Comparison of ENCODE assay signal across 12 cellular contexts in genomic region chr6:1336246-1336843, GRCh38. TPM values are rescaled to one million over a fixed set of nuclear protein-coding genes. Genes with fewer than 3 reads are reported as not detected.
DNase-seq lines count a peak whose midpoint lies in the region; ATAC-seq and TF ChIP-seq lines count a peak whose summit lies in the region.
"Had no signal": no experiment of that assay in that cellular context is flagged by ENCODE, and none has a peak within 500 bp of the region (broad histone marks: within the 10 kb centered on the region; RNA-seq: fewer than 3 reads in every experiment).

No MANE protein-coding gene starts in this region.

- H3K36me3 ChIP-seq in HEK293 (ENCODE audit: control insufficient read depth in 2 of 2, insufficient read depth in 1 of 2, low read length in 2 of 2) (no peaks in the 10 kb centered on the region), heart left ventricle (no peaks in the 10 kb centered on the region)
- H3K36me3 ChIP-seq: HAP-1, heart right ventricle had no signal

- POLR2A ChIA-PET in AG04449 (lab: Yijun Ruan, JAX) (interaction anchor here (0.6 kb wide), 1 partner anchor 946 kb away, joined by 3 read pairs; no protein-coding TSS in a partner anchor), HEK293 (lab: Yijun Ruan, JAX) (no interaction called here)

- in situ Hi-C loops in astrocyte of the cerebellum (cut with HindIII; ENCODE audit: low sequenced_read_pairs): no loop called here

- no peaks in the 10 kb centered on the region for H3K9me3 ChIP-seq in HEK293 (ENCODE audit: control insufficient read depth, insufficient read depth, low read depth, low read length)
- no peaks in the 10 kb centered on the region for H3K9me3 ChIP-seq in heart left ventricle
- H3K9me3 ChIP-seq: HAP-1, heart right ventricle had no signal

- CTCF ChIA-PET in AG04449 (lab: Yijun Ruan, JAX): no interaction called here
- CTCF ChIA-PET in HEK293 (lab: Yijun Ruan, JAX): interaction anchor here (0.6 to 3.3 kb wide), 13 partner anchors 10 to 744 kb away, joined by 3 to 17 read pairs (median 4); no protein-coding TSS in a partner anchor

- 82 to 96% (median 92%) methylated on average over 5 of the region's 5 CpGs for WGBS in heart left ventricle, 4 donors

- peaks cover 0 to 59% (median under 1%) of the 10 kb centered on the region in 9 donors for H3K27me3 ChIP-seq in heart left ventricle

- TF ChIP-seq CTCF in AG04449 (IDR thresholded peaks at IDR 0.05; ENCODE audit: insufficient read depth, low read length, missing control alignments) (peak; percentile 3), HEK293 (tag by site-specific recombination; IDR thresholded peaks at IDR 0.05) (peak; percentile 56; the same call in 1 of the 2 replicates), astrocyte of the cerebellum (IDR thresholded peaks at IDR 0.05; ENCODE audit: low read depth, low read length, missing control alignments) (peak; percentile 29), heart left ventricle (IDR thresholded peaks at IDR 0.05) (no peak)

- no peak overlapping the region for H3K4me3 ChIP-seq in AG04449 (ENCODE audit: low read depth, low read length)
- H3K4me3 ChIP-seq in HEK293 (ENCODE audit: low read depth, low read length): no peak overlapping the region
- H3K4me3 ChIP-seq in astrocyte of the cerebellum (ENCODE audit: low read depth, low read length): no peak overlapping the region
- H3K4me3 ChIP-seq in heart left ventricle: no peak overlapping the region
- H3K4me3 ChIP-seq: HAP-1, heart right ventricle had no signal

- H3K27ac ChIP-seq in HEK293 (ENCODE audit: extremely low read depth, low read depth, low read length) (no peak overlapping the region), heart left ventricle (no peak overlapping the region)
- H3K27ac ChIP-seq: heart right ventricle had no signal

- ATAC-seq in HG02970 (IDR thresholded peaks at IDR 0.05; ENCODE audit: low FRiP score, unreplicated experiment): no peak
- ATAC-seq in heart left ventricle: no peak

- TF ChIP-seq POLR2A in heart left ventricle (IDR thresholded peaks at IDR 0.05): no peak

- DNase-seq in AG04449 (ENCODE audit: low read depth, low spot score) (no peak), astrocyte of the cerebellum (ENCODE audit: low read depth) (no peak), left kidney (ENCODE audit: low read depth, low spot score) (peak; percentile 86), KG1 (lab: John Stamatoyannopoulos, UW) (no peak), GF-D8 (lab: John Stamatoyannopoulos, UW) (no peak), heart left ventricle (no peak)
- DNase-seq: activated naive CD8-positive, alpha-beta T cell treated with anti-CD3 and anti-CD28 coated beads, Interleukin-2, amount 10 ng/mL, durations not matched to agents 7 days and 5 days; heart right ventricle; T-helper 9 cell had no signal

- intact Hi-C loops in heart left ventricle (cut with DNase I): no loop called here

- H3K4me1 ChIP-seq in HEK293 (ENCODE audit: control insufficient read depth, insufficient read depth, low read length) (peaks cover 7% of the 10 kb centered on the region), heart left ventricle (no peaks in the 10 kb centered on the region)
- H3K4me1 ChIP-seq: HAP-1 had no signal

TF ChIP-seq in HEK293, 187 proteins besides CTCF, POLR2A, EP300 and RAD21:
- TF ChIP-seq ZNF157 (tag by site-specific recombination; IDR thresholded peaks at IDR 0.05) (no peak), ZNF211 (tag by site-specific recombination; IDR thresholded peaks at IDR 0.05; ENCODE audit: low read depth) (no peak), ZNF155 (tag by site-specific recombination; IDR thresholded peaks at IDR 0.05) (no peak), GLIS1 (tag by site-specific recombination; IDR thresholded peaks at IDR 0.05) (no peak), ZSCAN16 (tag by site-specific recombination; IDR thresholded peaks at IDR 0.05) (no peak), ZNF654 (tag by site-specific recombination; IDR thresholded peaks at IDR 0.05; ENCODE audit: low read depth) (peak; percentile 52), ZNF16 (tag by site-specific recombination; IDR thresholded peaks at IDR 0.05; ENCODE audit: low read depth) (no peak), KLF7 (tag by site-specific recombination; IDR thresholded peaks at IDR 0.05; ENCODE audit: borderline replicate concordance) (no peak), ZNF169 (tag by site-specific recombination; IDR thresholded peaks at IDR 0.05) (no peak)

RNA-seq across cellular contexts. Expression of gene FOXQ1, which starts 24.4 kb away (rescaled TPM):
- not detected for total RNA-seq in heart left ventricle
- under 1 TPM in 1 of 2 donors, not detected in 1; 0.08 TPM for polyA plus RNA-seq in heart left ventricle
- total RNA-seq: activated naive CD8-positive, alpha-beta T cell treated with anti-CD3 and anti-CD28 coated beads, Interleukin-2, amount 10 ng/mL, durations not matched to agents 7 days and 5 days; heart right ventricle had no signal
- polyA plus RNA-seq: heart right ventricle had no signal

RNA-seq across cellular contexts. Expression of gene FOXF2, which starts 53.0 kb away (rescaled TPM):
- under 1 TPM in 7 of 9 donors, not detected in 2; 0.09 to 0.35 (median 0.18) TPM for total RNA-seq in heart left ventricle
- under 1 TPM; 0.12 to 0.15 TPM for polyA plus RNA-seq in heart left ventricle
- total RNA-seq: activated naive CD8-positive, alpha-beta T cell treated with anti-CD3 and anti-CD28 coated beads, Interleukin-2, amount 10 ng/mL, durations not matched to agents 7 days and 5 days had no signal

Comparison
In these comparisons a context has a peak if more than half of its experiments do, and no peak if none do; other contexts are left out.
1. CTCF ChIP-seq: peak in AG04449 (single experiment), HEK293 (single experiment) and astrocyte of the cerebellum (single experiment); none in heart left ventricle (0 of 12).